In the genomic region with DNA sequence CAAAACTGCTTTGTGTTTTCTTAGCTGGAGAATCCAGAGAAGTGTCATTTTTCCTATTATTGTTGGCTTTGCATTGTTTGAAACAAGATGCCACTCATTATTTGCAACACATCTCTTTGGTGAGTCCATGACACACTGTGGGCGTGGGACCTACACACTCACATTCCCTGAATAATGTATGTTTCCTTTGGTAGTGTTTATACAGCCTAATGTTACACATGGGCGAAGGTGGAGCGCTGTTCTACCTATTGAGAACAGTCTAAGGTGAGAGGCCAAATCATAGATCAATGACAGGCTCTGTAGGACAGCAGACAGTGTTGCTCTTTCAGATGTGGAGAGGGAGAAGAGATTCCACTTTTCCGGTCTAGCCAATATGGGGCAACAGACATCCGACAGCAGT, we compare ENCODE assay signal across 23 cellular contexts. TPM values are rescaled to one million over a fixed set of nuclear protein-coding genes. Genes with fewer than 3 reads are reported as not detected.
DNase-seq lines count a peak whose midpoint lies in the region; ATAC-seq, FAIRE-seq and TF ChIP-seq lines count a peak whose summit lies in the region.
"Had no signal": no experiment of that assay in that cellular context is flagged by ENCODE, and none has a peak within 500 bp of the region (broad histone marks: within the 10 kb centered on the region; RNA-seq: fewer than 3 reads in every experiment).

No MANE protein-coding gene starts in this region.

- H3K79me1 ChIP-seq in trophoblast cell (ENCODE audit: low read length) = no peaks in the 10 kb centered on the region

- 51 to 63% methylated on average over 5 of the region's 5 CpGs for WGBS in esophagus squamous epithelium, 2 donors
- no CpG with 5 or more reads among the region's 5 CpGs for WGBS in trophoblast cell (ENCODE audit: extremely low coverage, insufficient coverage, insufficient read length)

- H2AK5ac ChIP-seq in trophoblast cell (ENCODE audit: low read length) = no peak overlapping the region

- H3K4me3 ChIP-seq in esophagus squamous epithelium (no peak overlapping the region), skin epidermis (no peak overlapping the region), trophoblast cell (ENCODE audit: low read depth, low read length) (no peak overlapping the region)
- H3K4me3 ChIP-seq: testis had no signal

- no peak overlapping the region for H3K4me2 ChIP-seq in trophoblast cell (ENCODE audit: low read length)

- H4K12ac ChIP-seq in trophoblast cell (ENCODE audit: low read depth, low read length) = no peak overlapping the region

- no peak for DNase-seq in GM12891 (ENCODE audit: insufficient read length, low spot score)
- peak; percentile 40 for DNase-seq in NCI-H69 (lab: John Stamatoyannopoulos, UW)
- DNase-seq in esophagus squamous epithelium (lab: John Stamatoyannopoulos, UW) = no peak
- DNase-seq in NK-92 treated with Interleukin-12 subunit alpha and Interleukin-12 subunit beta, amount 100 ng/mL, for 24 hours (lab: John Stamatoyannopoulos, UW) = no peak
- no peak for DNase-seq in trophoblast cell
- no peak for DNase-seq in KG1 (lab: John Stamatoyannopoulos, UW)
- DNase-seq: activated CD4-positive, alpha-beta T cell treated with anti-CD3 and anti-CD28 coated beads, Interleukin-2, amount 50 U/mL, for 1 hour; CD8-positive, alpha-beta T cell; DMS53; GF-D8; immature natural killer cell; Kasumi-1; left ventricle myocardium superior; midbrain; NCI-H1048; NCI-H2029; NCI-H524; testis had no signal

- no peak overlapping the region for H4K91ac ChIP-seq in trophoblast cell (ENCODE audit: low read depth, low read length)

- H3K27ac ChIP-seq in esophagus squamous epithelium (peak overlapping the region; percentile 52 to 78 (median 68)), skin epidermis (peak overlapping the region in 13 of 21 experiments; percentile 13 to 84 (median 58)), trophoblast cell (ENCODE audit: low read depth, low read length) (no peak overlapping the region)
- H3K27ac ChIP-seq: RWPE1, testis, VCaP had no signal

- intact Hi-C loops in esophagus squamous epithelium (cut with DNase I) = no loop called here

- H3K36me3 ChIP-seq in esophagus squamous epithelium (no peaks in the 10 kb centered on the region), trophoblast cell (ENCODE audit: control insufficient read depth in 1 of 2, insufficient read depth in 2 of 2, low read length in 2 of 2) (no peaks in the 10 kb centered on the region)

- H3K4me1 ChIP-seq in esophagus squamous epithelium = peaks cover 0 to 26% (median 4%) of the 10 kb centered on the region in 3 donors
- no peaks in the 10 kb centered on the region for H3K4me1 ChIP-seq in trophoblast cell (ENCODE audit: control insufficient read depth in 1 of 2, insufficient read depth in 2 of 2, low read length in 2 of 2)
- H3K4me1 ChIP-seq: testis had no signal

- H2AFZ ChIP-seq in trophoblast cell (ENCODE audit: insufficient read depth, low read length, poor library complexity) = no peak overlapping the region

- no peak overlapping the region for H2BK120ac ChIP-seq in trophoblast cell (ENCODE audit: insufficient read depth, low read length, poor library complexity)

- no peak for ATAC-seq in HG03196 (IDR thresholded peaks at IDR 0.05; ENCODE audit: unreplicated experiment)
- ATAC-seq: CD8-positive, alpha-beta T cell; left ventricle myocardium superior; SK-N-SH treated with all-trans-retinoic acid at 6 μM for 48 hours had no signal

- no peaks in the 10 kb centered on the region for H3K27me3 ChIP-seq in esophagus squamous epithelium
- H3K27me3 ChIP-seq in trophoblast cell (ENCODE audit: insufficient read depth, low read length) = no peaks in the 10 kb centered on the region
- H3K27me3 ChIP-seq: testis had no signal

- no peak overlapping the region for H3K23ac ChIP-seq in trophoblast cell (ENCODE audit: low read length)

- H4K8ac ChIP-seq in trophoblast cell (ENCODE audit: low read depth, low read length) = no peak overlapping the region

- no peak overlapping the region for H3K9ac ChIP-seq in trophoblast cell (ENCODE audit: low read length)

- H2BK12ac ChIP-seq in trophoblast cell (ENCODE audit: low read length) = no peak overlapping the region

- H3K9me3 ChIP-seq in esophagus squamous epithelium (no peaks in the 10 kb centered on the region), trophoblast cell (ENCODE audit: insufficient read depth, low read depth, low read length) (no peaks in the 10 kb centered on the region)
- H3K9me3 ChIP-seq: testis had no signal

- no peak for TF ChIP-seq POLR2A in GM12891 (IDR thresholded peaks at IDR 0.05; ENCODE audit: low read depth, low read length)
- no peak for TF ChIP-seq POLR2A in esophagus squamous epithelium (IDR thresholded peaks at IDR 0.05)

- no peak overlapping the region for H2BK5ac ChIP-seq in trophoblast cell (ENCODE audit: low read depth, low read length, poor library complexity)

- no peak overlapping the region for H3K14ac ChIP-seq in trophoblast cell (ENCODE audit: low read length)

- no peaks in the 10 kb centered on the region for H3K79me2 ChIP-seq in trophoblast cell (ENCODE audit: control insufficient read depth, insufficient read depth, low read length, poor library complexity)

- FAIRE-seq in GM12891 (lab: Jason Lieb, UNC) = peak; percentile 28

- H3K18ac ChIP-seq in trophoblast cell (ENCODE audit: low read length) = no peak overlapping the region

- H3K4ac ChIP-seq in trophoblast cell (ENCODE audit: low read depth, low read length) = no peak overlapping the region

- TF ChIP-seq CTCF in esophagus squamous epithelium (IDR thresholded peaks at IDR 0.05) = no peak

TF ChIP-seq in GM12891, 5 proteins besides CTCF, POLR2A, EP300 and RAD21:
- TF ChIP-seq PAX5 (IDR thresholded peaks at IDR 0.05; ENCODE audit: insufficient read depth, low read length, severe bottlenecking) = no peak

RNA-seq across cellular contexts. Expression of a gene that starts 28.7 kb away (rescaled TPM):
- polyA plus RNA-seq in GM12891 (2012; ENCODE audit: low read depth, missing spikeins) = 4.6 TPM
- total RNA-seq in esophagus squamous epithelium = 10 to 100 TPM; 10.5 to 18.7 (median 14.1) TPM
- polyA plus RNA-seq in trophoblast cell (2013) = 12.6 and 13.1 TPM in 2 replicates

RNA-seq across cellular contexts. Expression of a gene that starts 34.7 kb away (rescaled TPM):
- polyA plus RNA-seq in GM12891 (2012; ENCODE audit: low read depth, missing spikeins) = 237 TPM
- total RNA-seq in esophagus squamous epithelium = 100 to 1,000 TPM; 358 to 544 (median 443) TPM
- polyA plus RNA-seq in trophoblast cell (2013) = 1,042 and 1,059 TPM in 2 replicates
